In genomic region chr12:11576104-11576503, GRCh38 we compare ENCODE assay signal across 13 cellular contexts.
DNase-seq lines count a peak whose midpoint lies in the region; ATAC-seq, FAIRE-seq and TF ChIP-seq lines count a peak whose summit lies in the region.
"Had no signal": no experiment of that assay in that cellular context is flagged by ENCODE, and none has a peak within 500 bp of the region (broad histone marks: within the 10 kb centered on the region; RNA-seq: fewer than 3 reads in every experiment).

No MANE protein-coding gene starts in this region.

- no peaks in the 10 kb centered on the region for H3K9me3 ChIP-seq in Peyer's patch
- H3K9me3 ChIP-seq: stomach had no signal

- peak; percentile 92 for FAIRE-seq in GM12892 (lab: Jason Lieb, UNC)
- FAIRE-seq: colon, HepG2, islet of Langerhans had no signal

- H3K9me3 Mint-ChIP-seq in natural killer cell, result no peaks in the 10 kb centered on the region

- no peak overlapping the region for H3K4me3 ChIP-seq in Peyer's patch
- H3K4me3 ChIP-seq: stomach had no signal

- H3K27me3 Mint-ChIP-seq in natural killer cell (ENCODE audit: low read depth in 2 of 2), result peaks cover 18 to 32% of the 10 kb centered on the region in 2 donors

- peak; percentile 33 for ATAC-seq in HG03469 (IDR thresholded peaks at IDR 0.05; ENCODE audit: unreplicated experiment)
- ATAC-seq in natural killer cell, result peak; percentile 21 to 57 (median 37)
- no peak for ATAC-seq in GM18511 (IDR thresholded peaks at IDR 0.05; ENCODE audit: unreplicated experiment)
- ATAC-seq: HepG2, Panc1 had no signal

- H3K4me1 ChIP-seq in Peyer's patch, result peaks cover 0 to 5% (median 0%) of the 10 kb centered on the region in 4 donors

- H3K27me3 ChIP-seq in Peyer's patch, result no peaks in the 10 kb centered on the region
- H3K27me3 ChIP-seq: stomach had no signal

- peaks cover 6% of the 10 kb centered on the region for H3K36me3 Mint-ChIP-seq in natural killer cell

- H3K4me3 Mint-ChIP-seq in natural killer cell, result no peak overlapping the region

- no peak overlapping the region for H3K27ac ChIP-seq in Peyer's patch
- H3K27ac ChIP-seq: stomach had no signal

- intact Hi-C loops in natural killer cell (cut with micrococcal nuclease), result no loop called here

- TF ChIP-seq POLR2A in GM12892 (IDR thresholded peaks at IDR 0.05; ENCODE audit: low read depth, low read length) (no peak), Peyer's patch (IDR thresholded peaks at IDR 0.05) (no peak)

- H3K4me1 Mint-ChIP-seq in natural killer cell, result peaks cover 0 to 5% of the 10 kb centered on the region in 2 donors

- no peaks in the 10 kb centered on the region for H3K36me3 ChIP-seq in Peyer's patch
- H3K36me3 ChIP-seq: stomach had no signal

- DNase-seq in GM12892 (ENCODE audit: insufficient read length) (no peak), amniotic epithelial cell (ENCODE audit: low read depth) (peak; percentile 66), natural killer cell (no peak), Peyer's patch (no peak), OCI-M1 (lab: John Stamatoyannopoulos, UW) (no peak)
- DNase-seq: activated CD4-positive, alpha-beta T cell treated with anti-CD3 and anti-CD28 coated beads for 1 hour; stomach had no signal

- no peak overlapping the region for H3K27ac Mint-ChIP-seq in natural killer cell

- TF ChIP-seq CTCF in natural killer cell (IDR thresholded peaks at IDR 0.05) (no peak), Peyer's patch (IDR thresholded peaks at IDR 0.05) (no peak)
